In the genomic region with DNA sequence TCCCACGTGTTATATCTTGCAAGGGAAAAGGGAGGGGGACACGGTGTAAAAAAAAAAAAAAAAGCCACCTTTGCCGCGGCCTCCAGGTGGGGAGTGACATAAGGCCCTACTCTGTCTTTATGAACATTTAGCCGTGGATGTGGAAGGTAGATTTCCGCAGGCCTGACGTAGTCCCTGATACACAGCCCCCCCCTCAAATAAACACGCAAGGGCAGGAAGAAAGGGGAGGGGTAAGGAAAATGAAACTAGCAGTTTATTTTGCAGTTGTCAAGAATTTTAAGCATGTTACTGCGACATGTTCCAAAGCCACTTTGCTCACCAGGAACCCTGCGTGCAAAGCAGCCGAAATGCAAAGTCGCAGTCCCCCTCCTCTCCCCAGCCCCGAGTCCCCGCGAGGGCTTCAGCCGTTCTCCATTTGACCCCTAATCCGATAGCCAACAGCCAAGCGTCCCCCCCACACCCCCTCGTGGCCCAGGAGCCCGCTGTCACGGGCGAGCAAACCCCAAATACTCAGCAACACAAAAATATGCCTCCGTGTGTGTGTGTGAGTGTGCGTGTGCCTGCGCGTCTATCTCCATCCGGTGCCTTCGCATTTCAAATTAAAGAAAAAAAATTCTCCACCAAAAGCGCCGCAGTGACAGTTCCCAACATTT, we compare ENCODE assay signal across 1 cellular context.
A peak's percentile ranks its signal among the peaks of the same experiment; 100 is the strongest.
TF ChIP-seq lines count a peak whose summit lies in the region.

No MANE protein-coding gene starts in this region.

TF ChIP-seq in HepG2, 621 proteins besides CTCF, POLR2A, EP300 and RAD21 (continued from another document):
- TF ChIP-seq GATAD2A (CRISPR knock-in tag; IDR thresholded peaks at IDR 0.05), result no peak
- TF ChIP-seq MXD4 (CRISPR knock-in tag; IDR thresholded peaks at IDR 0.05), result no peak
- TF ChIP-seq ZNF792 (CRISPR knock-in tag; IDR thresholded peaks at IDR 0.05), result no peak
- peak; percentile 15; the same call in 1 of the 2 replicates for TF ChIP-seq KMT2B (CRISPR knock-in tag; IDR thresholded peaks at IDR 0.05)
- no peak for TF ChIP-seq MLX (CRISPR knock-in tag; IDR thresholded peaks at IDR 0.05)
- no peak for TF ChIP-seq DRAP1 (CRISPR knock-in tag; IDR thresholded peaks at IDR 0.05)
- TF ChIP-seq ARID4A (CRISPR knock-in tag; IDR thresholded peaks at IDR 0.05; ENCODE audit: borderline replicate concordance), result no peak; the same call in 1 of the 2 replicates
- TF ChIP-seq, protein P1, sequence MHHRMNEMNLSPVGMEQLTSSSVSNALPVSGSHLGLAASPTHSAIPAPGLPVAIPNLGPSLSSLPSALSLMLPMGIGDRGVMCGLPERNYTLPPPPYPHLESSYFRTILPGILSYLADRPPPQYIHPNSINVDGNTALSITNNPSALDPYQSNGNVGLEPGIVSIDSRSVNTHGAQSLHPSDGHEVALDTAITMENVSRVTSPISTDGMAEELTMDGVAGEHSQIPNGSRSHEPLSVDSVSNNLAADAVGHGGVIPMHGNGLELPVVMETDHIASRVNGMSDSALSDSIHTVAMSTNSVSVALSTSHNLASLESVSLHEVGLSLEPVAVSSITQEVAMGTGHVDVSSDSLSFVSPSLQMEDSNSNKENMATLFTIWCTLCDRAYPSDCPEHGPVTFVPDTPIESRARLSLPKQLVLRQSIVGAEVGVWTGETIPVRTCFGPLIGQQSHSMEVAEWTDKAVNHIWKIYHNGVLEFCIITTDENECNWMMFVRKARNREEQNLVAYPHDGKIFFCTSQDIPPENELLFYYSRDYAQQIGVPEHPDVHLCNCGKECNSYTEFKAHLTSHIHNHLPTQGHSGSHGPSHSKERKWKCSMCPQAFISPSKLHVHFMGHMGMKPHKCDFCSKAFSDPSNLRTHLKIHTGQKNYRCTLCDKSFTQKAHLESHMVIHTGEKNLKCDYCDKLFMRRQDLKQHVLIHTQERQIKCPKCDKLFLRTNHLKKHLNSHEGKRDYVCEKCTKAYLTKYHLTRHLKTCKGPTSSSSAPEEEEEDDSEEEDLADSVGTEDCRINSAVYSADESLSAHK (CRISPR knock-in tag; IDR thresholded peaks at IDR 0.05; ENCODE audit: borderline replicate concordance), result no peak
- no peak for TF ChIP-seq NR0B2 (CRISPR knock-in tag; IDR thresholded peaks at IDR 0.05)
- TF ChIP-seq TEAD2 (CRISPR knock-in tag; IDR thresholded peaks at IDR 0.05), result no peak
- TF ChIP-seq, protein P2, sequence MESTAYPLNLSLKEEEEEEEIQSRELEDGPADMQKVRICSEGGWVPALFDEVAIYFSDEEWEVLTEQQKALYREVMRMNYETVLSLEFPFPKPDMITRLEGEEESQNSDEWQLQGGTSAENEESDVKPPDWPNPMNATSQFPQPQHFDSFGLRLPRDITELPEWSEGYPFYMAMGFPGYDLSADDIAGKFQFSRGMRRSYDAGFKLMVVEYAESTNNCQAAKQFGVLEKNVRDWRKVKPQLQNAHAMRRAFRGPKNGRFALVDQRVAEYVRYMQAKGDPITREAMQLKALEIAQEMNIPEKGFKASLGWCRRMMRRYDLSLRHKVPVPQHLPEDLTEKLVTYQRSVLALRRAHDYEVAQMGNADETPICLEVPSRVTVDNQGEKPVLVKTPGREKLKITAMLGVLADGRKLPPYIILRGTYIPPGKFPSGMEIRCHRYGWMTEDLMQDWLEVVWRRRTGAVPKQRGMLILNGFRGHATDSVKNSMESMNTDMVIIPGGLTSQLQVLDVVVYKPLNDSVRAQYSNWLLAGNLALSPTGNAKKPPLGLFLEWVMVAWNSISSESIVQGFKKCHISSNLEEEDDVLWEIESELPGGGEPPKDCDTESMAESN (CRISPR knock-in tag; conservative IDR thresholded peaks at IDR 0.05), result no peak
- TF ChIP-seq BCL6 (CRISPR knock-in tag; IDR thresholded peaks at IDR 0.05), result no peak
- no peak for TF ChIP-seq ZNF776 (CRISPR knock-in tag; IDR thresholded peaks at IDR 0.05)
- TF ChIP-seq, protein P3, sequence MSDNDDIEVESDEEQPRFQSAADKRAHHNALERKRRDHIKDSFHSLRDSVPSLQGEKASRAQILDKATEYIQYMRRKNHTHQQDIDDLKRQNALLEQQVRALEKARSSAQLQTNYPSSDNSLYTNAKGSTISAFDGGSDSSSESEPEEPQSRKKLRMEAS (IDR thresholded peaks at IDR 0.05), result no peak; the same call in 1 of the 2 replicates
- no peak for TF ChIP-seq ATF5 (CRISPR knock-in tag; IDR thresholded peaks at IDR 0.05; ENCODE audit: low read depth)
- TF ChIP-seq TFDP2 (CRISPR knock-in tag; IDR thresholded peaks at IDR 0.05), result no peak
- no peak for TF ChIP-seq GTF3A (CRISPR knock-in tag; conservative IDR thresholded peaks at IDR 0.05)
- TF ChIP-seq, protein P4, sequence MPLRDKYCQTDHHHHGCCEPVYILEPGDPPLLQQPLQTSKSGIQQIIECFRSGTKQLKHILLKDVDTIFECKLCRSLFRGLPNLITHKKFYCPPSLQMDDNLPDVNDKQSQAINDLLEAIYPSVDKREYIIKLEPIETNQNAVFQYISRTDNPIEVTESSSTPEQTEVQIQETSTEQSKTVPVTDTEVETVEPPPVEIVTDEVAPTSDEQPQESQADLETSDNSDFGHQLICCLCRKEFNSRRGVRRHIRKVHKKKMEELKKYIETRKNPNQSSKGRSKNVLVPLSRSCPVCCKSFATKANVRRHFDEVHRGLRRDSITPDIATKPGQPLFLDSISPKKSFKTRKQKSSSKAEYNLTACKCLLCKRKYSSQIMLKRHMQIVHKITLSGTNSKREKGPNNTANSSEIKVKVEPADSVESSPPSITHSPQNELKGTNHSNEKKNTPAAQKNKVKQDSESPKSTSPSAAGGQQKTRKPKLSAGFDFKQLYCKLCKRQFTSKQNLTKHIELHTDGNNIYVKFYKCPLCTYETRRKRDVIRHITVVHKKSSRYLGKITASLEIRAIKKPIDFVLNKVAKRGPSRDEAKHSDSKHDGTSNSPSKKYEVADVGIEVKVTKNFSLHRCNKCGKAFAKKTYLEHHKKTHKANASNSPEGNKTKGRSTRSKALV (CRISPR knock-in tag; IDR thresholded peaks at IDR 0.05), result 0 out of 2 replicates have a peak, but pooled peaks have one; percentile 37
- no peak for TF ChIP-seq MAZ (IDR thresholded peaks at IDR 0.05; ENCODE audit: borderline replicate concordance, low read depth, low read length)
- TF ChIP-seq MAZ (CRISPR knock-in tag; IDR thresholded peaks at IDR 0.05; ENCODE audit: low read depth), result no peak; the same call in 1 of the 2 replicates
- TF ChIP-seq ZEB1 (IDR thresholded peaks at IDR 0.05; ENCODE audit: insufficient replicate concordance, low read depth), result peak; percentile 1
- TF ChIP-seq PCBP1 (IDR thresholded peaks at IDR 0.05; ENCODE audit: borderline replicate concordance, low read depth, low read length), result no peak
- no peak for TF ChIP-seq ZNF784 (CRISPR knock-in tag; IDR thresholded peaks at IDR 0.05; ENCODE audit: borderline replicate concordance)
- peak; percentile 69 for TF ChIP-seq AGO1 (IDR thresholded peaks at IDR 0.05; ENCODE audit: low read depth, low read length, poor library complexity, severe bottlenecking)
- TF ChIP-seq CAMTA2 (CRISPR knock-in tag; IDR thresholded peaks at IDR 0.05; ENCODE audit: borderline replicate concordance), result no peak
- TF ChIP-seq ZBTB1 (CRISPR knock-in tag; IDR thresholded peaks at IDR 0.05; ENCODE audit: borderline replicate concordance), result no peak
- TF ChIP-seq HMG20A (CRISPR knock-in tag; IDR thresholded peaks at IDR 0.05; ENCODE audit: borderline replicate concordance), result no peak
- 0 out of 2 replicates have a peak, but pooled peaks have one; percentile 2 for TF ChIP-seq HES4 (CRISPR knock-in tag; IDR thresholded peaks at IDR 0.05; ENCODE audit: borderline replicate concordance)
